ENCODE assay signal across 8 cellular contexts in genomic region chr7:106031271-106032029, GRCh38.
DNase-seq lines count a peak whose midpoint lies in the region; ATAC-seq, FAIRE-seq and TF ChIP-seq lines count a peak whose summit lies in the region.

No MANE protein-coding gene starts in this region.

- H3K4me1 ChIP-seq in BLaER1 treated with 17β-estradiol and CSF1 and Interleukin-3, amounts not matched to agents 10 nM and 100 nM, result peaks cover 12 to 20% (median 14%) of the 10 kb centered on the region in 10 experiments

- H3K4me3 ChIP-seq in BLaER1 treated with 17β-estradiol and CSF1 and Interleukin-3, amounts not matched to agents 10 nM and 100 nM, result no peak overlapping the region

- TF ChIP-seq POLR2A in GM12892 (IDR thresholded peaks at IDR 0.05; ENCODE audit: low read depth, low read length), result no peak

- H3K36me3 ChIP-seq in BLaER1 treated with 17β-estradiol and CSF1 and Interleukin-3, amounts not matched to agents 10 nM and 100 nM, result no peaks in the 10 kb centered on the region

- DNase-seq in NCI-H1048 (lab: John Stamatoyannopoulos, UW), result peak; percentile 17
- DNase-seq in SK-N-DZ (ENCODE audit: low spot score), result peak; percentile 47
- peak; percentile 66 for DNase-seq in inferior parietal cortex (ENCODE audit: extremely low spot score)
- no peak for DNase-seq in islet precursor cell
- no peak for DNase-seq in GM12892 (ENCODE audit: insufficient read length)

- H3K9me3 ChIP-seq in BLaER1 treated with 17β-estradiol and CSF1 and Interleukin-3, amounts not matched to agents 10 nM and 100 nM (replicated peaks in 1 of 11), result peaks cover 0 to 10% (median 0%) of the 10 kb centered on the region in 11 experiments; a peak in 8 of 22 replicates

- ATAC-seq in HG03378 (IDR thresholded peaks at IDR 0.05; ENCODE audit: unreplicated experiment), result no peak
- no peak for ATAC-seq in HG03520 (IDR thresholded peaks at IDR 0.05; ENCODE audit: unreplicated experiment)

- FAIRE-seq in GM12892 (lab: Jason Lieb, UNC), result no peak

- H4K20me1 ChIP-seq in BLaER1 treated with 17β-estradiol and CSF1 and Interleukin-3, amounts not matched to agents 10 nM and 100 nM, result no peaks in the 10 kb centered on the region

- peak overlapping the region; percentile 52 to 74 (median 66) for H3K4me2 ChIP-seq in BLaER1 treated with 17β-estradiol and CSF1 and Interleukin-3, amounts not matched to agents 10 nM and 100 nM

- H3K9ac ChIP-seq in BLaER1 treated with 17β-estradiol and CSF1 and Interleukin-3, amounts not matched to agents 10 nM and 100 nM, result no peak overlapping the region

- peaks cover 10 to 51% (median 39%) of the 10 kb centered on the region in 11 experiments; a peak in 21 of 22 replicates for H3K27me3 ChIP-seq in BLaER1 treated with 17β-estradiol and CSF1 and Interleukin-3, amounts not matched to agents 10 nM and 100 nM

- H3K27ac ChIP-seq in BLaER1 treated with 17β-estradiol and CSF1 and Interleukin-3, amounts not matched to agents 10 nM and 100 nM, result no peak overlapping the region

Comparison
In these comparisons a context has a peak if more than half of its experiments do, and no peak if none do; other contexts are left out.
1. DNase-seq: peak in NCI-H1048 (single experiment), SK-N-DZ (single experiment) and inferior parietal cortex (single experiment); none in islet precursor cell (single experiment) and GM12892 (single experiment).